22 cellular contexts compared by ENCODE assay signal in genomic region chr1:38781872-38782617, GRCh38.
"Had no signal": no experiment of that assay in that cellular context is flagged by ENCODE, and none has a peak within 500 bp of the region (broad histone marks: within the 10 kb centered on the region; RNA-seq: fewer than 3 reads in every experiment).

No MANE protein-coding gene starts in this region.

- H3K27ac ChIP-seq: VCaP had no signal

- H3K9me3 ChIP-seq: SK-N-SH had no signal

- H3K4me2 ChIP-seq: SK-N-SH had no signal

- H3K9ac ChIP-seq: SK-N-SH had no signal

- DNase-seq: activated CD4-positive, alpha-beta memory T cell treated with anti-CD3 and anti-CD28 coated beads, Interleukin-2, amount 10 ng/mL, durations not matched to agents 7 days and 5 days; activated CD4-positive, alpha-beta T cell treated with anti-CD3 and anti-CD28 coated beads for 36 hours; activated CD4-positive, alpha-beta T cell treated with anti-CD3 and anti-CD28 coated beads, Interleukin-2, amount 50 U/mL, for 1 hour; activated CD4-positive, CD25-positive, alpha-beta regulatory T cell; activated gamma-delta T cell; activated naive CD4-positive, alpha-beta T cell treated with anti-CD3 and anti-CD28 coated beads for 36 hours; activated T-cell treated with anti-CD3 and anti-CD28 coated beads for 4 hours; activated T-cell treated with anti-CD3 and anti-CD28 coated beads, Interleukin-2, amount 50 U/mL, for 48 hours; amygdala; NCI-H1092; NCI-H1417; NCI-H1694; NCI-H2029; NCI-H2107; NCI-H2171 treated with DMSO at 0.1 percent for 48 hours; NCI-H226; NCI-H526 treated with DMSO at 0.1 percent for 48 hours; NCI-H82; RPMI8226; SK-N-SH; T-helper 1 cell had no signal
